Comparison of ENCODE assay signal across 1 cellular context in genomic region chr1:191752342-191752741, GRCh38.
TF ChIP-seq lines count a peak whose summit lies in the region.

No MANE protein-coding gene starts in this region.

TF ChIP-seq in H1, 55 proteins besides CTCF, POLR2A, EP300 and RAD21:
- no peak for TF ChIP-seq RXRA (IDR thresholded peaks at IDR 0.05; ENCODE audit: insufficient read depth, low read depth, low read length)
- no peak for TF ChIP-seq RNF2 (IDR thresholded peaks at IDR 0.05; ENCODE audit: borderline replicate concordance, low read depth, low read length, missing control alignments, poor library complexity, severe bottlenecking)
- no peak for TF ChIP-seq SP2 (IDR thresholded peaks at IDR 0.05; ENCODE audit: low read length)
- TF ChIP-seq BACH1 (IDR thresholded peaks at IDR 0.05; ENCODE audit: low read length): no peak
- no peak for TF ChIP-seq CHD7 (IDR thresholded peaks at IDR 0.05; ENCODE audit: insufficient replicate concordance, low read length)
- no peak for TF ChIP-seq JUND (IDR thresholded peaks at IDR 0.05; ENCODE audit: low read length)
- TF ChIP-seq HDAC6 (IDR thresholded peaks at IDR 0.05; ENCODE audit: low read depth, low read length): no peak
- TF ChIP-seq RBBP5 (IDR thresholded peaks at IDR 0.05; ENCODE audit: borderline replicate concordance, low read depth, low read length): no peak
- TF ChIP-seq MAX (IDR thresholded peaks at IDR 0.05): no peak
- TF ChIP-seq SP4 (IDR thresholded peaks at IDR 0.05; ENCODE audit: low read length): no peak
- no peak for TF ChIP-seq HDAC2 (IDR thresholded peaks at IDR 0.05; ENCODE audit: borderline replicate concordance in 1 of 2, low read depth in 2 of 2, low read length in 2 of 2)
- no peak for TF ChIP-seq PHF8 (conservative IDR thresholded peaks at IDR 0.05; ENCODE audit: low read depth, low read length)
- no peak for TF ChIP-seq POLR2AphosphoS5 (IDR thresholded peaks at IDR 0.05; ENCODE audit: low read depth, low read length)
- no peak for TF ChIP-seq CEBPB (IDR thresholded peaks at IDR 0.05; ENCODE audit: low read depth, low read length)
- no peak for TF ChIP-seq BCL11A (IDR thresholded peaks at IDR 0.05; ENCODE audit: low read depth in 2 of 2, low read length in 2 of 2)
- no peak for TF ChIP-seq BRCA1 (IDR thresholded peaks at IDR 0.05; ENCODE audit: low read depth, low read length)
- TF ChIP-seq KDM4A (IDR thresholded peaks at IDR 0.05; ENCODE audit: low read depth, low read length, severe bottlenecking): no peak
- no peak for TF ChIP-seq CBX5 (IDR thresholded peaks at IDR 0.05; ENCODE audit: low read depth, low read length)
- no peak for TF ChIP-seq ATF3 (IDR thresholded peaks at IDR 0.05; ENCODE audit: insufficient read depth, low read depth, low read length)
